In the genomic region with DNA sequence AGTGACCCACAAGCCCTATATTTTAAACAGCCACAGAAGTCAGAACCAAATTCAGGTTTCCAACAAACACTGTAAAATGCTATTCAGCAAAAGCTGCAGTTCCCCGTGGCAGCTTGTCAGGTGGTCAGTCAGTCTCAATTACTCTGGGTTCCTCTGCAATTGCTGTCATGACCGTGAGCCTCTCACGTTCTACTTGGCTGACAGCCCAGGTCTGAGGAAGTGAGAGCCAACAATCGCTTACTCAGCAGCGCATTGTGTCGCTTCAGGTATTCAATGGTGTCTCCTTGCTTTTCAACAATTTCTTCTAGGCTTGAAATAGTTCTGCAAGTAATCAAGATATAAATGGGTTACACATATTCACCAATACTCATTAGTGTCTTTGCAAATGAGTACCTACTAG, we compare ENCODE assay signal across 12 cellular contexts. TPM values are rescaled to one million over a fixed set of nuclear protein-coding genes. Genes with fewer than 3 reads are reported as not detected.
DNase-seq lines count a peak whose midpoint lies in the region; ATAC-seq, FAIRE-seq and TF ChIP-seq lines count a peak whose summit lies in the region.
"Had no signal": no experiment of that assay in that cellular context is flagged by ENCODE, and none has a peak within 500 bp of the region (broad histone marks: within the 10 kb centered on the region; RNA-seq: fewer than 3 reads in every experiment).

No MANE protein-coding gene starts in this region.

- H3K36me3 ChIP-seq in body of pancreas (replicated peaks in 1 of 2; ENCODE audit: insufficient read depth in 1 of 2, low read depth in 2 of 2), result peaks cover 0 to 8% of the 10 kb centered on the region in 2 donors
- H3K36me3 ChIP-seq: SJCRH30 had no signal

- no peak for TF ChIP-seq POLR2A in GM12892 (IDR thresholded peaks at IDR 0.05; ENCODE audit: low read depth, low read length)
- no peak for TF ChIP-seq POLR2A in body of pancreas (IDR thresholded peaks at IDR 0.05)

- FAIRE-seq in GM12892 (lab: Jason Lieb, UNC), result peak; percentile 40

- H3K4me3 Mint-ChIP-seq in activated T-cell treated with anti-CD3 and anti-CD28 coated beads, Interleukin-2, amount 50 U/mL, for 4 hours, result no peak overlapping the region
- H3K4me3 Mint-ChIP-seq: neural crest cell had no signal

- no peaks in the 10 kb centered on the region for H3K27me3 ChIP-seq in body of pancreas
- H3K27me3 ChIP-seq: esophagus squamous epithelium, SJCRH30 had no signal

- H3K4me3 ChIP-seq in body of pancreas, result no peak overlapping the region
- H3K4me3 ChIP-seq: esophagus squamous epithelium, SJCRH30 had no signal

- H3K36me3 Mint-ChIP-seq in activated T-cell treated with anti-CD3 and anti-CD28 coated beads, Interleukin-2, amount 50 U/mL, for 4 hours (ENCODE audit: insufficient read depth), result peaks cover 17% of the 10 kb centered on the region

- no peaks in the 10 kb centered on the region for H3K4me1 Mint-ChIP-seq in activated T-cell treated with anti-CD3 and anti-CD28 coated beads, Interleukin-2, amount 50 U/mL, for 4 hours (ENCODE audit: low read depth)
- H3K4me1 Mint-ChIP-seq: neural crest cell had no signal

- no peaks in the 10 kb centered on the region for H3K9me3 Mint-ChIP-seq in activated T-cell treated with anti-CD3 and anti-CD28 coated beads, Interleukin-2, amount 50 U/mL, for 4 hours
- H3K9me3 Mint-ChIP-seq: neural crest cell had no signal

- no peaks in the 10 kb centered on the region for H3K9me3 ChIP-seq in body of pancreas
- H3K9me3 ChIP-seq: esophagus squamous epithelium, SJCRH30 had no signal

- whole genome bisulfite sequencing in body of pancreas, 2 donors, result 15 to 38% methylated on average over 6 of the region's 6 CpGs

- intact Hi-C loops in body of pancreas (cut with DNase I), result no loop called here

- H3K4me1 ChIP-seq in body of pancreas, result no peaks in the 10 kb centered on the region
- H3K4me1 ChIP-seq: esophagus squamous epithelium, SJCRH30 had no signal

- DNase-seq in GM12892 (ENCODE audit: insufficient read length) (no peak), NCI-H1092 treated with DMSO at 0.1 percent for 48 hours (lab: John Stamatoyannopoulos, UW) (peak; percentile 83), body of pancreas (peak in 3 of 4 donors; percentile 11 to 35 (median 33)), left lobe of liver (ENCODE audit: low spot score) (peak; percentile 89)
- DNase-seq in stimulated activated CD4-positive, alpha-beta T cell treated with anti-CD3 and anti-CD28 coated beads, Interleukin-4, amount 100 ng/mL, for 1 hour, result no peak
- DNase-seq in activated T-cell treated with anti-CD3 and anti-CD28 coated beads, Interleukin-2, amount 50 U/mL, for 4 hours, result no peak
- DNase-seq: activated T-cell treated with anti-CD3 and anti-CD28 coated beads, Interleukin-2, amount 50 U/mL, for 1 hour; esophagus squamous epithelium had no signal

- no peak overlapping the region for H3K27ac ChIP-seq in body of pancreas
- H3K27ac ChIP-seq: esophagus squamous epithelium, SJCRH30 had no signal

- H3K27me3 Mint-ChIP-seq in activated T-cell treated with anti-CD3 and anti-CD28 coated beads, Interleukin-2, amount 50 U/mL, for 4 hours (ENCODE audit: low read depth), result no peaks in the 10 kb centered on the region

- no peak for ATAC-seq in body of pancreas
- ATAC-seq in left lobe of liver, result peak; percentile 96
- ATAC-seq in GM21619 (IDR thresholded peaks at IDR 0.05; ENCODE audit: unreplicated experiment), result no peak
- ATAC-seq in GM19395 (IDR thresholded peaks at IDR 0.05; ENCODE audit: unreplicated experiment), result no peak
- ATAC-seq in activated T-cell treated with anti-CD3 and anti-CD28 coated beads, Interleukin-2, amount 50 U/mL, for 4 hours, result no peak

- TF ChIP-seq CTCF in body of pancreas (IDR thresholded peaks at IDR 0.05), result no peak

RNA-seq across cellular contexts. Expression of a gene that starts 25.8 kb away (rescaled TPM):
- polyA plus RNA-seq in GM12892 (2012; ENCODE audit: missing spikeins), result not detected
- total RNA-seq in body of pancreas (not detected), left lobe of liver (not detected)
- not detected for total RNA-seq in activated T-cell treated with anti-CD3 and anti-CD28 coated beads, Interleukin-2, amount 50 U/mL, for 4 hours
- total RNA-seq: esophagus squamous epithelium, neural crest cell had no signal

RNA-seq across cellular contexts. Expression of a gene that starts 33.2 kb away (rescaled TPM):
- 9.1 TPM for polyA plus RNA-seq in GM12892 (2012; ENCODE audit: missing spikeins)
- total RNA-seq in body of pancreas, result 10 to 100 TPM in 1 of 2 donors, 1 to 10 TPM in 1; 5.9 to 13.5 TPM
- 26.5 TPM for total RNA-seq in left lobe of liver
- 10 to 100 TPM; 15.5 to 17.9 (median 16.4) TPM for total RNA-seq in activated T-cell treated with anti-CD3 and anti-CD28 coated beads, Interleukin-2, amount 50 U/mL, for 4 hours

RNA-seq across cellular contexts. Expression of a gene that starts 47.7 kb away (rescaled TPM):
- not detected for polyA plus RNA-seq in GM12892 (2012; ENCODE audit: missing spikeins)
- not detected for total RNA-seq in body of pancreas
- total RNA-seq in left lobe of liver, result not detected
- not detected for total RNA-seq in activated T-cell treated with anti-CD3 and anti-CD28 coated beads, Interleukin-2, amount 50 U/mL, for 4 hours
- total RNA-seq: esophagus squamous epithelium, neural crest cell, SJCRH30 had no signal

Comparison
In these comparisons a context has a peak if more than half of its experiments do, and no peak if none do; other contexts are left out.
1. DNase-seq: peak in NCI-H1092 treated with DMSO at 0.1 percent for 48 hours (single experiment), body of pancreas (3 of 4) and left lobe of liver (single experiment); none in GM12892 (single experiment), stimulated activated CD4-positive, alpha-beta T cell treated with anti-CD3 and anti-CD28 coated beads, Interleukin-4, amount 100 ng/mL, for 1 hour (single experiment) and activated T-cell treated with anti-CD3 and anti-CD28 coated beads, Interleukin-2, amount 50 U/mL, for 4 hours (single experiment).